In the genomic region with DNA sequence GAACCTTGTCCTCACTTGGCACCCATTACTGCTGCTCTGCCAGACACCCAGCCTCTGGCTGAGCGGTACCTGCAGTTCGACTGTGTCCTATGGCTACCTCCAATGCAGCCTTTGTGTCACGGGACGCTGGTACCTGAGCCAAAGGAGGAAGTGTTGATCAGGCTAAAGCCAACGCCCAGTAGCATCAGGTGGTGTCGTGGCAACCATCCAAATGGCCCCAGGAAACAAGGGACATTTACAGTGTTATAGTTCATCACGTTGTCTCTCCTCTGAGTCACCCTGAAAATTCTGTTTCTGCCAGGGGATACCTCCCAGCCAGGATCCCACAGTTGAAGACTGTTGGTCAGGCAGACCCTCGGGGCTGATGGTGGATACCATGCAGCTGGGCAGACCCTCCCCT, we compare ENCODE assay signal across 16 cellular contexts. TPM values are rescaled to one million over a fixed set of nuclear protein-coding genes. Genes with fewer than 3 reads are reported as not detected.
DNase-seq lines count a peak whose midpoint lies in the region; FAIRE-seq and TF ChIP-seq lines count a peak whose summit lies in the region.
"Had no signal": no experiment of that assay in that cellular context is flagged by ENCODE, and none has a peak within 500 bp of the region (broad histone marks: within the 10 kb centered on the region; RNA-seq: fewer than 3 reads in every experiment).

No MANE protein-coding gene starts in this region.

- dilution Hi-C loops in mammary epithelial cell (cut with HindIII; ENCODE audit: low sequenced_read_pairs), result no loop called here

- H3K9ac ChIP-seq in mammary epithelial cell (ENCODE audit: insufficient read depth, low read length) (no peak overlapping the region), mucosa of stomach (ENCODE audit: low read length) (peak overlapping the region; percentile 5)

- DNase-seq in COR-L47 (lab: John Stamatoyannopoulos, UW) (peak; percentile 43), M059J (ENCODE audit: low read depth) (peak; percentile 82), mammary epithelial cell (peak; percentile 67), SJCRH30 (no peak), progenitor cell of endocrine pancreas (ENCODE audit: low spot score, unreplicated experiment) (no peak), urothelium cell line (ENCODE audit: low spot score) (no peak)
- DNase-seq in activated CD4-positive, alpha-beta T cell treated with anti-CD3 and anti-CD28 coated beads, Interleukin-2, amount 50 U/mL, for 1 hour, result no peak
- DNase-seq: activated naive CD4-positive, alpha-beta T cell; DND-41; left cardiac atrium; natural killer cell; NCI-H2171; stimulated activated CD8-positive, alpha-beta memory T cell treated with anti-CD3 and anti-CD28 coated beads, Interleukin-4, amount 100 ng/mL, for 48 hours; tibial artery had no signal

- BruUV-seq in mammary epithelial cell (replicated peaks; lab: Mats Ljungman, UMichigan), result no TSS peak

- CTCF ChIA-PET in mammary epithelial cell (lab: Charles Lee; ENCODE audit: low non-redundant PET), result no interaction called here

- intact Hi-C loops in mammary epithelial cell (cut with micrococcal nuclease), result no loop called here

- no peak overlapping the region for H2AFZ ChIP-seq in mammary epithelial cell (ENCODE audit: low read depth, low read length)

- H3K4me3 Mint-ChIP-seq in progenitor cell of endocrine pancreas (ENCODE audit: low read depth), result no peak overlapping the region
- H3K4me3 Mint-ChIP-seq: dendritic cell treated with granulocyte-macrophage colony-stimulating factor and Interleukin-4, amounts not matched to agents 40 ng/mL and 50 ng/mL, for 4 days; natural killer cell had no signal

- no peaks in the 10 kb centered on the region for H3K9me3 Mint-ChIP-seq in progenitor cell of endocrine pancreas (ENCODE audit: low read depth)
- H3K9me3 Mint-ChIP-seq: dendritic cell treated with granulocyte-macrophage colony-stimulating factor and Interleukin-4, amounts not matched to agents 40 ng/mL and 50 ng/mL, for 4 days; natural killer cell had no signal

- no peaks in the 10 kb centered on the region for H3K27me3 ChIP-seq in mammary epithelial cell (ENCODE audit: insufficient read depth, low read length)
- H3K27me3 ChIP-seq in mucosa of stomach (ENCODE audit: control insufficient read depth, insufficient read depth, low read length), result no peaks in the 10 kb centered on the region
- no peaks in the 10 kb centered on the region for H3K27me3 ChIP-seq in SJCRH30
- H3K27me3 ChIP-seq: tibial artery had no signal

- peaks cover 30% of the 10 kb centered on the region for H3K4me1 Mint-ChIP-seq in progenitor cell of endocrine pancreas (ENCODE audit: low read depth)
- H3K4me1 Mint-ChIP-seq: natural killer cell had no signal

- no peak overlapping the region for H3K4me3 ChIP-seq in mammary epithelial cell (replicated peaks in 1 of 3; ENCODE audit: insufficient read depth in 1 of 3, low read depth in 2 of 3, low read length in 3 of 3)
- H3K4me3 ChIP-seq in mucosa of stomach (ENCODE audit: low read length), result no peak overlapping the region
- H3K4me3 ChIP-seq in SJCRH30, result no peak overlapping the region
- H3K4me3 ChIP-seq: tibial artery had no signal

- 25% methylated on average over 7 of the region's 8 CpGs for WGBS in mammary epithelial cell (ENCODE audit: low coverage, missing lambda C conversion rate)

- no peaks in the 10 kb centered on the region for H3K27me3 Mint-ChIP-seq in progenitor cell of endocrine pancreas

- H3K4me2 ChIP-seq in mammary epithelial cell (ENCODE audit: insufficient read depth, low read depth, low read length), result no peak overlapping the region

- H3K4me1 ChIP-seq in mammary epithelial cell (ENCODE audit: insufficient read depth, low read length) (peaks cover 24% of the 10 kb centered on the region), mucosa of stomach (ENCODE audit: control insufficient read depth, insufficient read depth, low read length) (peaks cover 66% of the 10 kb centered on the region), SJCRH30 (no peaks in the 10 kb centered on the region)
- H3K4me1 ChIP-seq: tibial artery had no signal

- H3K36me3 Mint-ChIP-seq in progenitor cell of endocrine pancreas (ENCODE audit: insufficient read depth), result peaks cover 6% of the 10 kb centered on the region
- H3K36me3 Mint-ChIP-seq: natural killer cell had no signal

- FAIRE-seq in urothelium cell line (lab: Jason Lieb, UNC), result no peak

- H3K36me3 ChIP-seq in mammary epithelial cell (ENCODE audit: insufficient read depth, low read length) (no peaks in the 10 kb centered on the region), mucosa of stomach (ENCODE audit: control insufficient read depth, insufficient read depth, low read length) (peaks cover 4% of the 10 kb centered on the region), SJCRH30 (no peaks in the 10 kb centered on the region)
- H3K36me3 ChIP-seq: tibial artery had no signal

- H3K79me2 ChIP-seq in mammary epithelial cell (ENCODE audit: insufficient read depth, low read length), result peaks cover 21% of the 10 kb centered on the region

- in situ Hi-C loops in mammary epithelial cell (cut with MboI; ENCODE audit: low sequenced_read_pairs in 2 of 2), result no loop called here

- no peak overlapping the region for H3K27ac Mint-ChIP-seq in progenitor cell of endocrine pancreas
- H3K27ac Mint-ChIP-seq: dendritic cell treated with granulocyte-macrophage colony-stimulating factor and Interleukin-4, amounts not matched to agents 40 ng/mL and 50 ng/mL, for 4 days; natural killer cell had no signal

- H4K20me1 ChIP-seq in mammary epithelial cell (ENCODE audit: insufficient read depth, low read length), result no peaks in the 10 kb centered on the region

- H3K9me3 ChIP-seq in mammary epithelial cell (replicated peaks; ENCODE audit: insufficient read depth, low read length) (no peaks in the 10 kb centered on the region), mucosa of stomach (ENCODE audit: control insufficient read depth, low read length) (no peaks in the 10 kb centered on the region), SJCRH30 (replicated peaks) (no peaks in the 10 kb centered on the region)
- H3K9me3 ChIP-seq: tibial artery had no signal

- H3K27ac ChIP-seq in mammary epithelial cell (ENCODE audit: insufficient read depth, low read depth, low read length), result no peak overlapping the region
- H3K27ac ChIP-seq in SJCRH30, result no peak overlapping the region
- H3K27ac ChIP-seq: tibial artery had no signal

- no peak for TF ChIP-seq CTCF in mammary epithelial cell (conservative IDR thresholded peaks at IDR 0.05 in 1 of 2, IDR thresholded peaks at IDR 0.05 in 1 of 2; ENCODE audit: extremely low read depth in 1 of 2, insufficient read depth in 1 of 2, low read depth in 1 of 2, low read length in 2 of 2)
- TF ChIP-seq CTCF in progenitor cell of endocrine pancreas (IDR thresholded peaks at IDR 0.05; ENCODE audit: unreplicated experiment), result no peak

RNA-seq across cellular contexts. Expression of gene RHPN2, which starts 10.1 kb away (rescaled TPM):
- total RNA-seq in M059J (2014; rRNA removed; shearing (Covaris generic)), result 22.5 and 25.6 TPM in 2 replicates
- 1 to 10 TPM; 5.0 to 7.0 TPM for total RNA-seq in mammary epithelial cell
- 4.9 TPM for polyA plus RNA-seq in mammary epithelial cell
- polyA minus RNA-seq in mammary epithelial cell, result 9.5 TPM
- 12.6 and 12.7 TPM in 2 replicates for total RNA-seq in SJCRH30 (2014; rRNA removed; shearing (Covaris generic))
- 33.9 and 40.2 TPM in 2 replicates for total RNA-seq in progenitor cell of endocrine pancreas

RNA-seq across cellular contexts. Expression of gene GPATCH1, which starts 26.4 kb away (rescaled TPM):
- 4.7 and 9.8 TPM in 2 replicates for total RNA-seq in M059J (2014; rRNA removed; shearing (Covaris generic))
- total RNA-seq in mammary epithelial cell (1 to 10 TPM; 7.3 to 7.6 TPM), progenitor cell of endocrine pancreas (13.4 and 15.6 TPM in 2 replicates)
- polyA plus RNA-seq in mammary epithelial cell, result 5.3 TPM
- polyA minus RNA-seq in mammary epithelial cell, result 6.6 TPM
- 12.6 and 12.7 TPM in 2 replicates for total RNA-seq in SJCRH30 (2014; rRNA removed; shearing (Covaris generic))

Comparison
In these comparisons a context has a peak if more than half of its experiments do, and no peak if none do; other contexts are left out.
1. DNase-seq: peak in COR-L47 (single experiment), M059J (single experiment) and mammary epithelial cell (single experiment); none in activated CD4-positive, alpha-beta T cell treated with anti-CD3 and anti-CD28 coated beads, Interleukin-2, amount 50 U/mL, for 1 hour (single experiment), SJCRH30 (0 of 2), progenitor cell of endocrine pancreas (single experiment) and urothelium cell line (single experiment).